7 cellular contexts compared by ENCODE assay signal in genomic region chr15:27676647-27677046, GRCh38.
"Had no signal": no experiment of that assay in that cellular context is flagged by ENCODE, and none has a peak within 500 bp of the region (broad histone marks: within the 10 kb centered on the region; RNA-seq: fewer than 3 reads in every experiment).

No MANE protein-coding gene starts in this region.

- H3K36me3 Mint-ChIP-seq: IgD-negative memory B cell had no signal

- H3K27ac Mint-ChIP-seq: HFFc6, IgD-negative memory B cell had no signal

- H3K4me3 Mint-ChIP-seq: HFFc6, IgD-negative memory B cell had no signal

- DNase-seq: GM23248, GOT3, H7, HFFc6 had no signal

- ATAC-seq: HCT116, HepG2 had no signal

- H3K4me1 Mint-ChIP-seq: IgD-negative memory B cell had no signal
